In the genomic region with DNA sequence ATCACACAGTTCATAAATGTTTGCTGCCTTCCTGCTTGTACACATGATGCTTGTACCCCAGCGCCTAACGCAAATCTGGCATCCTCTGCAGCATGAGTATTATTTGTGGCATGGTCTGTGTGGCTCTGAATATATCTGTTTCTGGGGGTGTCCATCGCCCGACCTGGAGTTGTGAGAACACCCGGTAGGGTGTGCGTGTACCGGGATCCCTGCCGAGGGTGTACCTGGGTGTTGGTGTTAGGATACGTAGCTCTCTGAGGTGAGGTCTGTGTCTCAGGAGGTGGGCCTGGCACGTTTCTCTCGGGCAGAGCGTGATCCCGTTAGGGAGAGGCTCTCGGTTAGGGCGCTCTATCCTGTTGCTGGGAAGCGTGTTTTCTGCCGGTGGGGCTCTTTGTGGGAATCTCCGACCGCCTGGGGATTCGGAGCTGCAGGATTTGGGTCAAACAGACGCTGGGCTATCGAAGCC, we compare ENCODE assay signal across 8 cellular contexts. TPM values are rescaled to one million over a fixed set of nuclear protein-coding genes. Genes with fewer than 3 reads are reported as not detected.
A peak's percentile ranks its signal among the peaks of the same experiment; 100 is the strongest.
DNase-seq lines count a peak whose midpoint lies in the region; ATAC-seq and TF ChIP-seq lines count a peak whose summit lies in the region.

No MANE protein-coding gene starts in this region.

- H3K4me3 ChIP-seq in BLaER1, result peak overlapping the region; percentile 68
- peak overlapping the region; percentile 60 for H3K4me3 ChIP-seq in brain microvascular endothelial cell (ENCODE audit: low read depth, low read length)
- H3K4me3 ChIP-seq in tibial artery, result peak overlapping the region; percentile 59 to 82

- in situ Hi-C loops in brain microvascular endothelial cell (cut with HindIII; ENCODE audit: low pct_ligation_motif_present, low sequenced_read_pairs), result no loop called here

- H3K4me1 ChIP-seq in BLaER1, result peaks cover 35% of the 10 kb centered on the region
- H3K4me1 ChIP-seq in tibial artery, result peaks cover 0 to 21% (median 10%) of the 10 kb centered on the region in 4 donors

- H3K9ac ChIP-seq in BLaER1, result no peak overlapping the region; the same call in 1 of the 2 replicates

- peak overlapping the region; percentile 79 for H3K27ac ChIP-seq in BLaER1
- no peak overlapping the region for H3K27ac ChIP-seq in brain microvascular endothelial cell
- H3K27ac ChIP-seq in tibial artery, result peak overlapping the region; percentile 86 to 93

- H3K9me3 ChIP-seq in BLaER1, result no peaks in the 10 kb centered on the region
- no peaks in the 10 kb centered on the region for H3K9me3 ChIP-seq in tibial artery

- intact Hi-C loops in tibial artery (cut with DNase I; ENCODE audit: low total_unique reads), result loop anchor here (10.0 kb wide), 1 partner anchor 424 kb away; no protein-coding TSS in a partner anchor

- no peak for TF ChIP-seq CTCF in brain microvascular endothelial cell (IDR thresholded peaks at IDR 0.05; ENCODE audit: low read depth, low read length, missing control alignments)
- TF ChIP-seq CTCF in tibial artery (IDR thresholded peaks at IDR 0.05), result no peak

- H3K36me3 ChIP-seq in BLaER1 (no peaks in the 10 kb centered on the region), brain microvascular endothelial cell (replicated peaks) (no peaks in the 10 kb centered on the region), tibial artery (no peaks in the 10 kb centered on the region)

- H4K20me1 ChIP-seq in BLaER1, result no peaks in the 10 kb centered on the region

- peak; percentile 43 to 47 for DNase-seq in NCI-H1930 (lab: John Stamatoyannopoulos, UW)
- DNase-seq in brain microvascular endothelial cell, result no peak
- no peak for DNase-seq in left lobe of liver (ENCODE audit: low spot score)
- DNase-seq in tibial artery, result peak in 1 of 2 donors; percentile 37
- no peak for DNase-seq in NCI-H128 (lab: John Stamatoyannopoulos, UW; ENCODE audit: unreplicated experiment)
- no peak for DNase-seq in stimulated activated CD4-positive, alpha-beta T cell treated with anti-CD3 and anti-CD28 coated beads, Interleukin-2, amount 100 ng/mL, for 24 hours

- peak overlapping the region; percentile 87 for H3K4me2 ChIP-seq in BLaER1

- H3K27me3 ChIP-seq in BLaER1 (no peaks in the 10 kb centered on the region), brain microvascular endothelial cell (replicated peaks) (no peaks in the 10 kb centered on the region), tibial artery (no peaks in the 10 kb centered on the region)

- ATAC-seq in left lobe of liver (peak; percentile 17), GM21529 (IDR thresholded peaks at IDR 0.05; ENCODE audit: unreplicated experiment) (no peak)

RNA-seq across cellular contexts. Expression of gene CDC20, which starts 10.4 kb away (rescaled TPM):
- total RNA-seq in left lobe of liver, result 0.78 TPM

RNA-seq across cellular contexts. Expression of gene MPL, which starts 10.8 kb away (rescaled TPM):
- 0.15 TPM for total RNA-seq in left lobe of liver

RNA-seq across cellular contexts. Expression of gene ELOVL1, which starts 19.4 kb away (rescaled TPM):
- 21.7 TPM for total RNA-seq in left lobe of liver

RNA-seq across cellular contexts. Expression of gene MED8, which starts 41.2 kb away (rescaled TPM):
- total RNA-seq in left lobe of liver, result 19.7 TPM

RNA-seq across cellular contexts. Expression of gene SZT2, which starts 41.3 kb away (rescaled TPM):
- total RNA-seq in left lobe of liver, result 21.3 TPM

Comparison
In these comparisons a context has a peak if more than half of its experiments do, and no peak if none do; other contexts are left out.
1. DNase-seq: peak in NCI-H1930 (2 of 2); none in brain microvascular endothelial cell (single experiment), left lobe of liver (single experiment), NCI-H128 (single experiment) and stimulated activated CD4-positive, alpha-beta T cell treated with anti-CD3 and anti-CD28 coated beads, Interleukin-2, amount 100 ng/mL, for 24 hours (0 of 2).
2. Peak in every context shown above with its lines, with median percentiles within 50 percentile points of each other: H3K4me3 ChIP-seq.